7 cellular contexts compared by ENCODE assay signal in the genomic region with DNA sequence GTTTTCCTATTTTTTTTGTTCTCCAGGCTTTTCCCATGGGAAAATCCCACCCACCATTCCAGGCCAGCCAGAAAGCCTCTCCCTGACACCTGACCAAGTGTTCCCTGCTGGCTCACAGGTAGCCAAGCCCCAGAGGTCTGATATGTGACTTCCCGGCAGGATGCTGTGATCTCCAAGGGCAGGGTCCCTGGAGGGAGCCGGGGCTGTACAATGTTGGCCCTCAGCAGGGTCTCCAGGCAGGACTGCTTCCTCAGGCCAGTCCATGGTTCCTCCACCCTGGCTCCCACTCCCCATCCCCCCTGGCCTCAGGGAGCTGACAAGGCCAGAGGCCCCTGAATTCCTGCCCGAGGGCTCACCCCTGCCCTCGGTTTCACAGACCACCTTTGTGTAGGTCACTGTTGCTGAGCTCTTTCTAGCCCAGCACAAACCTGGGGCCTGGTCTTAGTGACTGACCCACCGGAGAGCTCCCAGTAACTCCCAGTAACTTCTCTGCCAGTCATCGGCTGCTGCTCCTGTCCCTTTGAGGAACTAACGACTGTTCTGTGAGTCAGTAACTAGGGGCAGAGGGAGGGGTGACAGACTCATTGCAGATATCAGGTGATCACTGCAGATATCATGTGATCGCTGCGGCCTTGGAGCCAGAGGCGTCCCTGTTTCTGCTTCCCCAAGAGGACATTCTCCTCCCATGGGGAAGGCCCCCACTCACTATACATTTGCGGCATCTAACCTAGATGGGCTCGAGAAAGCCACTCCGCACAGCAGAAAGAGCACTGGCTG. TPM values are rescaled to one million over a fixed set of nuclear protein-coding genes. Genes with fewer than 3 reads are reported as not detected.
DNase-seq lines count a peak whose midpoint lies in the region; ATAC-seq, FAIRE-seq and TF ChIP-seq lines count a peak whose summit lies in the region.

No MANE protein-coding gene starts in this region.

- intact Hi-C loops in kidney (cut with DNase I) (no loop called here), transverse colon (cut with DNase I; ENCODE audit: low total_unique reads) (no loop called here)

- H3K27ac ChIP-seq in SJCRH30 (peak overlapping the region; percentile 58), kidney (ENCODE audit: low read depth in 2 of 2, low read length in 2 of 2) (peak overlapping the region; percentile 71 to 84), transverse colon (peak overlapping the region; percentile 59 to 88 (median 77))

- H3K27me3 ChIP-seq in SJCRH30 (no peaks in the 10 kb centered on the region; the same call in none of the 2 replicates), transverse colon (no peaks in the 10 kb centered on the region)

- no peaks in the 10 kb centered on the region for H3K9me3 Mint-ChIP-seq in naive thymus-derived CD8-positive, alpha-beta T cell

- H3K36me3 Mint-ChIP-seq in naive thymus-derived CD8-positive, alpha-beta T cell, result no peaks in the 10 kb centered on the region

- peak; percentile 61 for ATAC-seq in HG02798 (IDR thresholded peaks at IDR 0.05; ENCODE audit: poor library complexity, unreplicated experiment)
- ATAC-seq in HG03280 (IDR thresholded peaks at IDR 0.05; ENCODE audit: unreplicated experiment), result no peak
- ATAC-seq in naive thymus-derived CD8-positive, alpha-beta T cell, result no peak

- peak; percentile 96 for TF ChIP-seq POLR2A in transverse colon (IDR thresholded peaks at IDR 0.05)

- TF ChIP-seq EP300 in transverse colon (IDR thresholded peaks at IDR 0.05; ENCODE audit: low read depth), result no peak

- no peak for FAIRE-seq in kidney (lab: Jason Lieb, UNC)

- POLR2A ChIA-PET in naive thymus-derived CD8-positive, alpha-beta T cell (lab: Charles Lee), result no interaction called here

- TF ChIP-seq CTCF in kidney (IDR thresholded peaks at IDR 0.05; ENCODE audit: borderline replicate concordance, extremely low read depth, insufficient read depth) (no peak), transverse colon (IDR thresholded peaks at IDR 0.05) (no peak)

- H3K4me3 ChIP-seq in SJCRH30, result no peak overlapping the region
- H3K4me3 ChIP-seq in kidney (ENCODE audit: low read length in 2 of 2), result peak overlapping the region in 1 of 2 donors; percentile 46
- peak overlapping the region in 2 of 4 donors; percentile 20 to 43 for H3K4me3 ChIP-seq in transverse colon

- H3K36me3 ChIP-seq in SJCRH30, result no peaks in the 10 kb centered on the region
- no peaks in the 10 kb centered on the region for H3K36me3 ChIP-seq in kidney (ENCODE audit: control insufficient read depth in 1 of 2, insufficient read depth in 2 of 2, low read length in 2 of 2)
- H3K36me3 ChIP-seq in transverse colon, result no peaks in the 10 kb centered on the region

- H3K4me3 Mint-ChIP-seq in naive thymus-derived CD8-positive, alpha-beta T cell, result no peak overlapping the region

- peaks cover 0 to 1% (median 0%) of the 10 kb centered on the region in 4 donors for H3K4me1 Mint-ChIP-seq in naive thymus-derived CD8-positive, alpha-beta T cell

- DNase-seq in SJCRH30, result no peak
- peak; percentile 73 for DNase-seq in kidney
- DNase-seq in transverse colon, result peak; percentile 84
- DNase-seq in naive thymus-derived CD8-positive, alpha-beta T cell, result no peak
- no peak for DNase-seq in effector CD8-positive, alpha-beta T cell (lab: John Stamatoyannopoulos, UW)

- in situ Hi-C loops in transverse colon (cut with MboI; ENCODE audit: low pct_ligation_motif_present in 1 of 4, low pct_unique_long_range_greater_than_20kb in 1 of 4, low sequenced_read_pairs in 3 of 4), result no loop called here

- H3K4me1 ChIP-seq in SJCRH30, result peaks cover 36% of the 10 kb centered on the region
- peaks cover 43 to 44% of the 10 kb centered on the region in 2 donors for H3K4me1 ChIP-seq in kidney (ENCODE audit: control insufficient read depth in 1 of 2, insufficient read depth in 1 of 2, low read depth in 1 of 2, low read length in 2 of 2)
- peaks cover under 1 to 26% (median 19%) of the 10 kb centered on the region in 4 donors for H3K4me1 ChIP-seq in transverse colon

- H3K27ac Mint-ChIP-seq in naive thymus-derived CD8-positive, alpha-beta T cell, result no peak overlapping the region

- H3K9me3 ChIP-seq in SJCRH30 (replicated peaks), result no peaks in the 10 kb centered on the region
- no peaks in the 10 kb centered on the region for H3K9me3 ChIP-seq in kidney (ENCODE audit: control insufficient read depth in 1 of 2, low read length in 2 of 2)
- H3K9me3 ChIP-seq in transverse colon, result no peaks in the 10 kb centered on the region

- H3K9ac ChIP-seq in kidney (ENCODE audit: low read length in 2 of 2), result peak overlapping the region in 1 of 2 donors; percentile 67

- 58% methylated on average over 13 of the region's 13 CpGs; no CpG with 5 or more reads in 1 of the 2 donors for WGBS in transverse colon (ENCODE audit: low coverage in 1 of 2), 2 donors

- peaks cover 0 to 8% (median 0%) of the 10 kb centered on the region in 5 donors for H3K27me3 Mint-ChIP-seq in naive thymus-derived CD8-positive, alpha-beta T cell

RNA-seq across cellular contexts. Expression of gene SDC1, which starts 38.7 kb away (rescaled TPM):
- 61.8 and 62.6 TPM in 2 replicates for total RNA-seq in SJCRH30 (2014; rRNA removed; shearing (Covaris generic))
- total RNA-seq in kidney (266 TPM), transverse colon (100 to 1,000 TPM; 103 to 192 (median 127) TPM)
- 206 TPM for polyA plus RNA-seq in kidney (ENCODE audit: insufficient read depth, low read depth, low replicate concordance)
- total RNA-seq in naive thymus-derived CD8-positive, alpha-beta T cell, result not detected
- polyA plus RNA-seq in naive thymus-derived CD8-positive, alpha-beta T cell, result not detected

Comparison
In these comparisons a context has a peak if more than half of its experiments do, and no peak if none do; other contexts are left out.
1. DNase-seq: peak in kidney (single experiment) and transverse colon (single experiment); none in SJCRH30 (0 of 2), naive thymus-derived CD8-positive, alpha-beta T cell (0 of 10) and effector CD8-positive, alpha-beta T cell (single experiment).
2. RNA of gene SDC1, which starts 38.7 kb away (total RNA-seq): 266 TPM in kidney (single experiment), 103 to 192 TPM in transverse colon and 61.8 to 62.6 TPM in SJCRH30; not detected in naive thymus-derived CD8-positive, alpha-beta T cell; every median in the first group is over 10 times any median in the second.
3. Peak in every context shown above with its lines, with median percentiles within 50 percentile points of each other: H3K27ac ChIP-seq.